30 cellular contexts compared by ENCODE assay signal in genomic region chr10:46254007-46254383, GRCh38. TPM values are rescaled to one million over a fixed set of nuclear protein-coding genes. Genes with fewer than 3 reads are reported as not detected.
DNase-seq lines count a peak whose midpoint lies in the region; ATAC-seq and TF ChIP-seq lines count a peak whose summit lies in the region.
"Had no signal": no experiment of that assay in that cellular context is flagged by ENCODE, and none has a peak within 500 bp of the region (broad histone marks: within the 10 kb centered on the region; RNA-seq: fewer than 3 reads in every experiment).

No MANE protein-coding gene starts in this region.

- H3K36me3 Mint-ChIP-seq in effector memory CD8-positive, alpha-beta T cell (ENCODE audit: insufficient read depth), result peaks cover 17% of the 10 kb centered on the region
- H3K36me3 Mint-ChIP-seq: CD14-positive monocyte had no signal

- no peak overlapping the region for H2BK15ac ChIP-seq in neuronal stem cell (ENCODE audit: low read length)

- H3K79me1 ChIP-seq in neuronal stem cell (ENCODE audit: low read depth, low read length), result no peaks in the 10 kb centered on the region

- peak overlapping the region; percentile 60 for H3K14ac ChIP-seq in neuronal stem cell (ENCODE audit: low read length)

- H3K4me1 ChIP-seq in right atrium auricular region, result peaks cover 0 to 14% of the 10 kb centered on the region in 2 donors
- peaks cover 14% of the 10 kb centered on the region for H3K4me1 ChIP-seq in left ventricle myocardium inferior
- H3K4me1 ChIP-seq in neuronal stem cell (ENCODE audit: control insufficient read depth in 2 of 2, insufficient read depth in 1 of 2, low read depth in 1 of 2, low read length in 2 of 2), result no peaks in the 10 kb centered on the region
- peaks cover 0 to 10% (median 6%) of the 10 kb centered on the region in 4 donors for H3K4me1 ChIP-seq in stomach
- H3K4me1 ChIP-seq: BLaER1 had no signal

- no peaks in the 10 kb centered on the region for H3K9me3 Mint-ChIP-seq in effector memory CD8-positive, alpha-beta T cell
- H3K9me3 Mint-ChIP-seq: CD14-positive monocyte; CD4-positive, alpha-beta memory T cell; CD4-positive, CD25-positive, alpha-beta regulatory T cell; CD8-positive, alpha-beta memory T cell had no signal

- no peak for ATAC-seq in GM19351 (IDR thresholded peaks at IDR 0.05; ENCODE audit: unreplicated experiment)
- no peak for ATAC-seq in effector memory CD8-positive, alpha-beta T cell (replicated peaks)
- ATAC-seq: GM12878 had no signal

- no peak overlapping the region for H3K4me2 ChIP-seq in neuronal stem cell (ENCODE audit: insufficient read depth, low read length, poor library complexity, severe bottlenecking)
- H3K4me2 ChIP-seq: BLaER1 had no signal

- no peaks in the 10 kb centered on the region for H3K9me3 ChIP-seq in right atrium auricular region
- H3K9me3 ChIP-seq in left ventricle myocardium inferior (replicated peaks), result no peaks in the 10 kb centered on the region
- H3K9me3 ChIP-seq in neuronal stem cell (replicated peaks in 1 of 2; ENCODE audit: control insufficient read depth in 2 of 2, insufficient read depth in 1 of 2, low read depth in 1 of 2, low read length in 2 of 2), result no peaks in the 10 kb centered on the region
- no peaks in the 10 kb centered on the region for H3K9me3 ChIP-seq in stomach
- H3K9me3 ChIP-seq: BE2C, BLaER1 had no signal

- no peak overlapping the region for H4K8ac ChIP-seq in neuronal stem cell (ENCODE audit: low read depth, low read length)

- no peak overlapping the region for H3K9ac ChIP-seq in neuronal stem cell (ENCODE audit: low read depth, low read length, poor library complexity)
- H3K9ac ChIP-seq: BLaER1 had no signal

- H3K23ac ChIP-seq in neuronal stem cell (ENCODE audit: low read depth, low read length, poor library complexity), result peak overlapping the region; percentile 68

- no peak for TF ChIP-seq EP300 in stomach (IDR thresholded peaks at IDR 0.05)

- no peak overlapping the region for H3K4me3 Mint-ChIP-seq in effector memory CD8-positive, alpha-beta T cell
- H3K4me3 Mint-ChIP-seq: CD14-positive monocyte; CD4-positive, alpha-beta memory T cell; CD4-positive, CD25-positive, alpha-beta regulatory T cell; CD8-positive, alpha-beta memory T cell had no signal

- no peak overlapping the region for H2BK12ac ChIP-seq in neuronal stem cell (ENCODE audit: low read length)

- H3K4me3 ChIP-seq in right atrium auricular region, result no peak overlapping the region
- no peak overlapping the region for H3K4me3 ChIP-seq in left ventricle myocardium inferior
- no peak overlapping the region for H3K4me3 ChIP-seq in coronary artery
- H3K4me3 ChIP-seq in neuronal stem cell (ENCODE audit: low read length in 2 of 2), result no peak overlapping the region
- H3K4me3 ChIP-seq in stomach, result no peak overlapping the region
- H3K4me3 ChIP-seq: BLaER1, GM12878 had no signal

- TF ChIP-seq CTCF in right atrium auricular region (IDR thresholded peaks at IDR 0.05), result no peak
- TF ChIP-seq CTCF in left ventricle myocardium inferior (IDR thresholded peaks at IDR 0.05; ENCODE audit: borderline replicate concordance), result no peak
- TF ChIP-seq CTCF in coronary artery (IDR thresholded peaks at IDR 0.05), result no peak
- TF ChIP-seq CTCF in stomach (IDR thresholded peaks at IDR 0.05), result no peak

- intact Hi-C loops in left ventricle myocardium inferior (cut with micrococcal nuclease) (no loop called here), stomach (cut with DNase I; ENCODE audit: low total_unique reads) (no loop called here)

- no peak overlapping the region for H4K91ac ChIP-seq in neuronal stem cell (ENCODE audit: low read depth, low read length, poor library complexity)

- TF ChIP-seq POLR2A in stomach (IDR thresholded peaks at IDR 0.05), result no peak

- H2BK120ac ChIP-seq in neuronal stem cell (ENCODE audit: low read depth, low read length), result peak overlapping the region; percentile 36

- peak overlapping the region; percentile 56 for H3K4ac ChIP-seq in neuronal stem cell (ENCODE audit: low read length)

- H3K27ac ChIP-seq in right atrium auricular region (no peak overlapping the region), left ventricle myocardium inferior (replicated peaks) (no peak overlapping the region), coronary artery (no peak overlapping the region), neuronal stem cell (replicated peaks; ENCODE audit: low read length) (no peak overlapping the region), stomach (no peak overlapping the region)
- H3K27ac ChIP-seq: BLaER1 had no signal

- H3K27ac Mint-ChIP-seq in effector memory CD8-positive, alpha-beta T cell, result no peak overlapping the region

- H3K18ac ChIP-seq in neuronal stem cell (ENCODE audit: low read length), result no peak overlapping the region

- no peaks in the 10 kb centered on the region for H3K27me3 ChIP-seq in right atrium auricular region
- H3K27me3 ChIP-seq in left ventricle myocardium inferior (ENCODE audit: low read depth), result no peaks in the 10 kb centered on the region
- no peaks in the 10 kb centered on the region for H3K27me3 ChIP-seq in neuronal stem cell (ENCODE audit: control insufficient read depth in 3 of 3, insufficient read depth in 3 of 3, low read depth in 1 of 3, low read length in 3 of 3)
- H3K27me3 ChIP-seq in stomach, result no peaks in the 10 kb centered on the region
- H3K27me3 ChIP-seq: BE2C, BLaER1 had no signal

- peak overlapping the region; percentile 94 for H2BK5ac ChIP-seq in neuronal stem cell (ENCODE audit: low read length)

- H3K4me1 Mint-ChIP-seq in effector memory CD8-positive, alpha-beta T cell (ENCODE audit: low read depth in 2 of 2), result peaks cover 13 to 22% of the 10 kb centered on the region in 2 donors

- H3K27me3 Mint-ChIP-seq in effector memory CD8-positive, alpha-beta T cell, result no peaks in the 10 kb centered on the region
- H3K27me3 Mint-ChIP-seq: CD4-positive, alpha-beta memory T cell; CD4-positive, CD25-positive, alpha-beta regulatory T cell; CD8-positive, alpha-beta memory T cell had no signal

- DNase-seq in right atrium auricular region (ENCODE audit: low spot score) (peak; percentile 26), left ventricle myocardium inferior (no peak), coronary artery (ENCODE audit: low spot score) (peak; percentile 63), neuronal stem cell (ENCODE audit: low spot score) (no peak), stomach (peak; percentile 17), T-helper 1 cell (no peak)
- no peak for DNase-seq in effector memory CD8-positive, alpha-beta T cell
- DNase-seq: 8988T; ACHN; BE2C; C1 segment of cervical spinal cord; CD4-positive, CD25-positive, alpha-beta regulatory T cell; CD8-positive, alpha-beta memory T cell; COR-L47; DMS 273 treated with DMSO at 0.1 percent for 48 hours; DMS153; DMS53; DMS79; DND-41; EL; GDM1 had no signal

- H3K36me3 ChIP-seq in right atrium auricular region (no peaks in the 10 kb centered on the region), left ventricle myocardium inferior (no peaks in the 10 kb centered on the region), neuronal stem cell (replicated peaks in 1 of 2; ENCODE audit: control insufficient read depth in 2 of 2, insufficient read depth in 2 of 2, low read length in 2 of 2) (no peaks in the 10 kb centered on the region), stomach (no peaks in the 10 kb centered on the region)
- H3K36me3 ChIP-seq: BE2C had no signal

- peak overlapping the region; percentile 94 for H2AK5ac ChIP-seq in neuronal stem cell (ENCODE audit: low read depth, low read length)

- WGBS in neuronal stem cell (ENCODE audit: extremely low coverage in 2 of 2, insufficient read length in 2 of 2, insufficient replicate concordance in 1 of 2), 2 donors, result no CpG with 5 or more reads among the region's 6 CpGs
- 82 to 89% (median 85%) methylated on average over 5 to 6 of the region's 6 CpGs for WGBS in stomach, 5 donors

- no peak overlapping the region for H2AFZ ChIP-seq in neuronal stem cell (ENCODE audit: low read length)

RNA-seq across cellular contexts. Expression of gene ANTXRL, which starts 32.8 kb away (rescaled TPM):
- not detected for total RNA-seq in right atrium auricular region
- not detected for total RNA-seq in left ventricle myocardium inferior
- polyA plus RNA-seq in neuronal stem cell (2013, experiment 1 of 2), result not detected
- not detected for polyA plus RNA-seq in neuronal stem cell (2013, experiment 2 of 2)
- not detected for total RNA-seq in stomach
- not detected for polyA plus RNA-seq in stomach
- total RNA-seq: A673; CD4-positive, alpha-beta memory T cell; CD4-positive, CD25-positive, alpha-beta regulatory T cell; CD8-positive, alpha-beta memory T cell; Daoy; G401; GM12878 had no signal
- polyA plus RNA-seq: AG04450; CD14-positive monocyte; CD4-positive, alpha-beta memory T cell; CD8-positive, alpha-beta memory T cell; GM12878 had no signal

Comparison
In these comparisons a context has a peak if more than half of its experiments do, and no peak if none do; other contexts are left out.
1. DNase-seq: peak in right atrium auricular region (single experiment), coronary artery (single experiment) and stomach (single experiment); none in left ventricle myocardium inferior (single experiment), neuronal stem cell (single experiment), effector memory CD8-positive, alpha-beta T cell (0 of 3) and T-helper 1 cell (0 of 5).